8 cellular contexts compared by ENCODE assay signal in genomic region chr14:49894214-49895107, GRCh38. TPM values are rescaled to one million over a fixed set of nuclear protein-coding genes. Genes with fewer than 3 reads are reported as not detected.
DNase-seq lines count a peak whose midpoint lies in the region; ATAC-seq, FAIRE-seq and TF ChIP-seq lines count a peak whose summit lies in the region.
"Not testable (repeated sequence)": the region's sequence is repeated elsewhere in the genome, so short reads cannot be mapped to it uniquely, and the experiment has no call there.

No MANE protein-coding gene starts in this region.

- not testable (repeated sequence) for H3K9me3 Mint-ChIP-seq in activated T-helper 2 cell treated with anti-CD3 and anti-CD28 coated beads, Interferon-gamma antibody, Interleukin-2, Interleukin-4, amounts not matched to agents 10 μg/mL and 5 μg/mL and 100 μg/mL, durations not matched to agents 14 hours and 24 hours and 36 hours; natural killer cell treated with Interleukin-12 subunit alpha and Interleukin-12 subunit beta and Interleukin-15 and Interleukin-18, amount 100 ng/mL, for 72 hours; stimulated activated naive CD8-positive, alpha-beta T cell treated with anti-CD3 and anti-CD28 coated beads, Interleukin-15, Interleukin-2, amounts not matched to agents 100 ng/mL and 50 ng/mL, for 24 hours

- H3K27ac ChIP-seq in AG04450 (ENCODE audit: low read depth, low read length) = peak overlapping the region; percentile 94
- H3K27ac ChIP-seq in Panc1 (ENCODE audit: low read length) = peak overlapping the region; percentile 97
- peak overlapping the region; percentile 100 for H3K27ac ChIP-seq in duodenal mucosa (ENCODE audit: low read depth, low read length)

- H3K9me3 ChIP-seq in AG04450 (ENCODE audit: control insufficient read depth, insufficient read depth, low read length); Panc1 (ENCODE audit: control insufficient read depth, insufficient read depth, low read depth, low read length); duodenal mucosa (ENCODE audit: control insufficient read depth in 1 of 2, low read length in 2 of 2): not testable (repeated sequence)

- POLR2A ChIA-PET in AG04450 (lab: Yijun Ruan, JAX) = interaction anchor here (0.6 to 1.5 kb wide), 4 partner anchors 105 to 344 kb away, joined by 3 to 11 read pairs (median 4); no protein-coding TSS in a partner anchor
- POLR2A ChIA-PET in Panc1 (lab: Charles Lee) = interaction anchor here (0.6 kb wide), 1 partner anchor 10 kb away, joined by 16 read pairs; no protein-coding TSS in a partner anchor

- H3K4me1 ChIP-seq in Panc1 (ENCODE audit: control insufficient read depth, insufficient read depth, low read length) = not testable (repeated sequence)
- peaks cover 21 to 28% of the 10 kb centered on the region in 2 donors for H3K4me1 ChIP-seq in duodenal mucosa (ENCODE audit: control insufficient read depth in 1 of 2, insufficient read depth in 2 of 2, low read length in 2 of 2)

- ATAC-seq in Panc1; natural killer cell treated with Interleukin-12 subunit alpha and Interleukin-12 subunit beta and Interleukin-15 and Interleukin-18, amount 100 ng/mL, for 72 hours: not testable (repeated sequence)

- H3K36me3 ChIP-seq in Panc1 (ENCODE audit: control insufficient read depth, insufficient read depth, low read length) = not testable (repeated sequence)
- peaks cover 8 to 11% of the 10 kb centered on the region in 2 donors for H3K36me3 ChIP-seq in duodenal mucosa (ENCODE audit: control insufficient read depth in 1 of 2, insufficient read depth in 2 of 2, low read length in 2 of 2)

- H3K4me3 ChIP-seq in AG04450 (ENCODE audit: low read depth, low read length) = peak overlapping the region; percentile 95
- peak overlapping the region; percentile 75 to 80 for H3K4me3 ChIP-seq in Panc1 (ENCODE audit: low read depth in 2 of 2, low read length in 2 of 2)
- H3K4me3 ChIP-seq in duodenal mucosa (ENCODE audit: low read depth in 1 of 2, low read length in 2 of 2) = peak overlapping the region; percentile 66 to 97
- H3K4me3 ChIP-seq in iPS-11a (ENCODE audit: low read depth, low read length) = peak overlapping the region; percentile 99

- not testable (repeated sequence) for DNase-seq in AG04450 (ENCODE audit: low read depth, low spot score); H54 (ENCODE audit: insufficient read length, low spot score); Panc1 (ENCODE audit: low read depth, low spot score); activated T-helper 2 cell treated with anti-CD3 and anti-CD28 coated beads, Interferon-gamma antibody, Interleukin-2, Interleukin-4, amounts not matched to agents 10 μg/mL and 5 μg/mL and 100 μg/mL, durations not matched to agents 14 hours and 24 hours and 36 hours (ENCODE audit: low spot score); natural killer cell treated with Interleukin-12 subunit alpha and Interleukin-12 subunit beta and Interleukin-15 and Interleukin-18, amount 100 ng/mL, for 72 hours (ENCODE audit: low spot score)

- H3K9ac ChIP-seq in duodenal mucosa (ENCODE audit: low read depth in 1 of 2, low read length in 2 of 2) = peak overlapping the region; percentile 91 to 99

- H3K4me1 Mint-ChIP-seq in activated T-helper 2 cell treated with anti-CD3 and anti-CD28 coated beads, Interferon-gamma antibody, Interleukin-2, Interleukin-4, amounts not matched to agents 10 μg/mL and 5 μg/mL and 100 μg/mL, durations not matched to agents 14 hours and 24 hours and 36 hours (ENCODE audit: low read depth) = peaks cover 37% of the 10 kb centered on the region
- H3K4me1 Mint-ChIP-seq in natural killer cell treated with Interleukin-12 subunit alpha and Interleukin-12 subunit beta and Interleukin-15 and Interleukin-18, amount 100 ng/mL, for 72 hours (ENCODE audit: low read depth in 2 of 2) = peaks cover 35 to 59% of the 10 kb centered on the region in 2 donors
- peaks cover 62% of the 10 kb centered on the region for H3K4me1 Mint-ChIP-seq in stimulated activated naive CD8-positive, alpha-beta T cell treated with anti-CD3 and anti-CD28 coated beads, Interleukin-15, Interleukin-2, amounts not matched to agents 100 ng/mL and 50 ng/mL, for 24 hours (ENCODE audit: low read depth)

- not testable (repeated sequence) for BruUV-seq in Panc1 (replicated peaks; lab: Mats Ljungman, UMichigan)

- not testable (repeated sequence) for H3K27me3 ChIP-seq in AG04450 (ENCODE audit: control insufficient read depth, insufficient read depth, low read length); Panc1 (ENCODE audit: control insufficient read depth, insufficient read depth, low read length); duodenal mucosa (ENCODE audit: control insufficient read depth in 1 of 2, insufficient read depth in 2 of 2, low read length in 2 of 2)

- peak overlapping the region; percentile 99 for H3K4me3 Mint-ChIP-seq in activated T-helper 2 cell treated with anti-CD3 and anti-CD28 coated beads, Interferon-gamma antibody, Interleukin-2, Interleukin-4, amounts not matched to agents 10 μg/mL and 5 μg/mL and 100 μg/mL, durations not matched to agents 14 hours and 24 hours and 36 hours (ENCODE audit: low read depth)
- H3K4me3 Mint-ChIP-seq in natural killer cell treated with Interleukin-12 subunit alpha and Interleukin-12 subunit beta and Interleukin-15 and Interleukin-18, amount 100 ng/mL, for 72 hours = peak overlapping the region; percentile 99
- peak overlapping the region; percentile 93 for H3K4me3 Mint-ChIP-seq in stimulated activated naive CD8-positive, alpha-beta T cell treated with anti-CD3 and anti-CD28 coated beads, Interleukin-15, Interleukin-2, amounts not matched to agents 100 ng/mL and 50 ng/mL, for 24 hours

- TF ChIP-seq POLR2A in H54 (IDR thresholded peaks at IDR 0.05; ENCODE audit: low read depth, low read length) = not testable (repeated sequence)

- not testable (repeated sequence) for TF ChIP-seq CTCF in AG04450 (IDR thresholded peaks at IDR 0.05; ENCODE audit: low read depth, low read length); Panc1 (IDR thresholded peaks at IDR 0.05)

- CTCF ChIA-PET in AG04450 (lab: Charles Lee) = interaction anchor here (1.9 kb wide), 1 partner anchor 32 kb away, joined by 7 read pairs; no protein-coding TSS in a partner anchor
- CTCF ChIA-PET in Panc1 (lab: Charles Lee) = not testable (repeated sequence)

- in situ Hi-C loops in Panc1 (cut with HindIII; ENCODE audit: low pct_unique_long_range_greater_than_20kb, low sequenced_read_pairs) = not testable (repeated sequence)

- H3K36me3 Mint-ChIP-seq in activated T-helper 2 cell treated with anti-CD3 and anti-CD28 coated beads, Interferon-gamma antibody, Interleukin-2, Interleukin-4, amounts not matched to agents 10 μg/mL and 5 μg/mL and 100 μg/mL, durations not matched to agents 14 hours and 24 hours and 36 hours (ENCODE audit: low read depth) = peaks cover 71% of the 10 kb centered on the region
- H3K36me3 Mint-ChIP-seq in natural killer cell treated with Interleukin-12 subunit alpha and Interleukin-12 subunit beta and Interleukin-15 and Interleukin-18, amount 100 ng/mL, for 72 hours = peaks cover 55% of the 10 kb centered on the region
- H3K36me3 Mint-ChIP-seq in stimulated activated naive CD8-positive, alpha-beta T cell treated with anti-CD3 and anti-CD28 coated beads, Interleukin-15, Interleukin-2, amounts not matched to agents 100 ng/mL and 50 ng/mL, for 24 hours (ENCODE audit: low read depth) = peaks cover 62% of the 10 kb centered on the region

- intact Hi-C loops in Panc1 (cut with micrococcal nuclease; ENCODE audit: unreplicated experiment) = loop anchor here (5.0 to 10.0 kb wide), 3 partner anchors 50 to 213 kb away; no protein-coding TSS in a partner anchor
- intact Hi-C loops in activated T-helper 2 cell treated with anti-CD3 and anti-CD28 coated beads, Interferon-gamma antibody, Interleukin-2, Interleukin-4, amounts not matched to agents 10 μg/mL and 5 μg/mL and 100 μg/mL, durations not matched to agents 14 hours and 24 hours and 36 hours (cut with micrococcal nuclease) = loop anchor here (1.0 to 5.0 kb wide), 4 partner anchors 105 to 626 kb away; partner anchors contain the start of genes MGAT2 and RPL36AL

- peak overlapping the region; percentile 99 for H3K27ac Mint-ChIP-seq in activated T-helper 2 cell treated with anti-CD3 and anti-CD28 coated beads, Interferon-gamma antibody, Interleukin-2, Interleukin-4, amounts not matched to agents 10 μg/mL and 5 μg/mL and 100 μg/mL, durations not matched to agents 14 hours and 24 hours and 36 hours
- H3K27ac Mint-ChIP-seq in natural killer cell treated with Interleukin-12 subunit alpha and Interleukin-12 subunit beta and Interleukin-15 and Interleukin-18, amount 100 ng/mL, for 72 hours = peak overlapping the region; percentile 97 to 98
- H3K27ac Mint-ChIP-seq in stimulated activated naive CD8-positive, alpha-beta T cell treated with anti-CD3 and anti-CD28 coated beads, Interleukin-15, Interleukin-2, amounts not matched to agents 100 ng/mL and 50 ng/mL, for 24 hours = peak overlapping the region; percentile 99

- FAIRE-seq in H54 (lab: Jason Lieb, UNC) = peak; percentile 81

- H3K27me3 Mint-ChIP-seq in activated T-helper 2 cell treated with anti-CD3 and anti-CD28 coated beads, Interferon-gamma antibody, Interleukin-2, Interleukin-4, amounts not matched to agents 10 μg/mL and 5 μg/mL and 100 μg/mL, durations not matched to agents 14 hours and 24 hours and 36 hours (ENCODE audit: low read depth); natural killer cell treated with Interleukin-12 subunit alpha and Interleukin-12 subunit beta and Interleukin-15 and Interleukin-18, amount 100 ng/mL, for 72 hours; stimulated activated naive CD8-positive, alpha-beta T cell treated with anti-CD3 and anti-CD28 coated beads, Interleukin-15, Interleukin-2, amounts not matched to agents 100 ng/mL and 50 ng/mL, for 24 hours: not testable (repeated sequence)

RNA-seq across cellular contexts. Expression of gene ARF6, which starts 1.6 kb away (rescaled TPM):
- 27.1 and 28.0 TPM in 2 replicates for polyA plus RNA-seq in AG04450 (2011; rRNA removed)
- 26.8 and 28.1 TPM in 2 replicates for polyA minus RNA-seq in AG04450 (2011; rRNA and poly(A)+ RNA removed)
- total RNA-seq in Panc1 (2021; ENCODE audit: unreplicated experiment) = 63.2 TPM
- polyA plus RNA-seq in Panc1 (2012; ENCODE audit: insufficient read length) = 51.1 TPM
- total RNA-seq in activated T-helper 2 cell treated with anti-CD3 and anti-CD28 coated beads, Interferon-gamma antibody, Interleukin-2, Interleukin-4, amounts not matched to agents 10 μg/mL and 5 μg/mL and 100 μg/mL, durations not matched to agents 14 hours and 24 hours and 36 hours = 162 and 165 TPM in 2 replicates
- total RNA-seq in natural killer cell treated with Interleukin-12 subunit alpha and Interleukin-12 subunit beta and Interleukin-15 and Interleukin-18, amount 100 ng/mL, for 72 hours = 100 to 1,000 TPM; 147 to 175 TPM

RNA-seq across cellular contexts. Expression of gene NEMF, which starts 41.9 kb away (rescaled TPM):
- 39.8 and 48.6 TPM in 2 replicates for polyA plus RNA-seq in AG04450 (2011; rRNA removed)
- 66.8 and 104 TPM in 2 replicates for polyA minus RNA-seq in AG04450 (2011; rRNA and poly(A)+ RNA removed)
- 38.3 TPM for total RNA-seq in Panc1 (2021; ENCODE audit: unreplicated experiment)
- 17.4 TPM for polyA plus RNA-seq in Panc1 (2012; ENCODE audit: insufficient read length)
- 75.0 and 81.0 TPM in 2 replicates for total RNA-seq in activated T-helper 2 cell treated with anti-CD3 and anti-CD28 coated beads, Interferon-gamma antibody, Interleukin-2, Interleukin-4, amounts not matched to agents 10 μg/mL and 5 μg/mL and 100 μg/mL, durations not matched to agents 14 hours and 24 hours and 36 hours
- total RNA-seq in natural killer cell treated with Interleukin-12 subunit alpha and Interleukin-12 subunit beta and Interleukin-15 and Interleukin-18, amount 100 ng/mL, for 72 hours = 100 to 1,000 TPM in 1 of 2 donors, 10 to 100 TPM in 1; 95.2 to 120 TPM
